ENCODE assay signal across 18 cellular contexts in genomic region chr3:9937839-9938238, GRCh38. TPM values are rescaled to one million over a fixed set of nuclear protein-coding genes. Genes with fewer than 3 reads are reported as not detected.
DNase-seq lines count a peak whose midpoint lies in the region; ATAC-seq, FAIRE-seq and TF ChIP-seq lines count a peak whose summit lies in the region.
"Had no signal": no experiment of that assay in that cellular context is flagged by ENCODE, and none has a peak within 500 bp of the region (broad histone marks: within the 10 kb centered on the region; RNA-seq: fewer than 3 reads in every experiment).

No MANE protein-coding gene starts in this region.

- H3K79me2 ChIP-seq in HepG2 (ENCODE audit: insufficient read depth, low read length), result peaks cover 20% of the 10 kb centered on the region

- in situ Hi-C loops in HepG2 (cut with HindIII; ENCODE audit: extremely low pct_ligation_motif_present, low pct_unique_long_range_greater_than_20kb), result no loop called here

- no peaks in the 10 kb centered on the region for H4K20me1 ChIP-seq in HepG2 (ENCODE audit: insufficient read depth, low read length)

- H3K36me3 Mint-ChIP-seq in T-helper 17 cell (ENCODE audit: low read depth) (peaks cover 4% of the 10 kb centered on the region), mesothelial cell of epicardium (peaks cover 26% of the 10 kb centered on the region)

- H2AFZ ChIP-seq in HepG2 (ENCODE audit: low read length), result no peak overlapping the region
- H2AFZ ChIP-seq: GM23248 had no signal

- H3K27me3 Mint-ChIP-seq in T-helper 17 cell, result no peaks in the 10 kb centered on the region
- no peaks in the 10 kb centered on the region for H3K27me3 Mint-ChIP-seq in mesothelial cell of epicardium (ENCODE audit: low read depth)
- H3K27me3 Mint-ChIP-seq: CD4-positive, alpha-beta memory T cell had no signal

- H3K9me3 ChIP-seq in HepG2 (ENCODE audit: low read length) (no peaks in the 10 kb centered on the region), right lobe of liver (no peaks in the 10 kb centered on the region), T-helper 17 cell (ENCODE audit: control insufficient read depth, low read length, poor library complexity, severe bottlenecking) (no peaks in the 10 kb centered on the region)

- DNase-seq in HepG2 (ENCODE audit: low spot score) (no peak), right lobe of liver (no peak), T-helper 17 cell (no peak), mesothelial cell of epicardium (ENCODE audit: low spot score in 2 of 2, unreplicated experiment in 2 of 2) (no peak), NCI-H2171 treated with DMSO at 0.1 percent for 48 hours (lab: John Stamatoyannopoulos, UW) (no peak), germinal center (ENCODE audit: low spot score) (no peak)
- DNase-seq: C1 segment of cervical spinal cord; CD4-positive, alpha-beta memory T cell; COR-L47; DMS153; DND-41; GM23248; H7; HCEC 1CT had no signal

- intact Hi-C loops in HepG2 (cut with micrococcal nuclease; ENCODE audit: unreplicated experiment) (no loop called here), right lobe of liver (cut with DNase I) (loop anchor here in 1 of 2 donors (10.0 kb wide), 1 partner anchor 287 kb away; no protein-coding TSS in a partner anchor)

- TF ChIP-seq POLR2A in HepG2 (IDR thresholded peaks at IDR 0.05; ENCODE audit: insufficient read depth in 1 of 2, low read depth in 2 of 2, low read length in 2 of 2), result no peak
- TF ChIP-seq POLR2A in right lobe of liver (IDR thresholded peaks at IDR 0.05), result no peak

- H3K4me3 ChIP-seq in HepG2 (replicated peaks in 1 of 3; ENCODE audit: insufficient read depth in 1 of 3, low read depth in 2 of 3, low read length in 3 of 3), result no peak overlapping the region
- H3K4me3 ChIP-seq in right lobe of liver, result no peak overlapping the region
- H3K4me3 ChIP-seq: GM12878, GM23248 had no signal

- TF ChIP-seq CTCF in HepG2 (CRISPR knock-in tag; IDR thresholded peaks at IDR 0.05), result no peak
- TF ChIP-seq CTCF in right lobe of liver (IDR thresholded peaks at IDR 0.05), result no peak
- TF ChIP-seq CTCF in mesothelial cell of epicardium (IDR thresholded peaks at IDR 0.05; ENCODE audit: unreplicated experiment), result no peak

- CTCF ChIA-PET in HepG2 (lab: Yijun Ruan, JAX; ENCODE audit: low intra/inter-chr PET ratio, low total read pairs), result no interaction called here

- H3K36me3 ChIP-seq in HepG2 (replicated peaks in 1 of 2; ENCODE audit: control insufficient read depth in 1 of 2, insufficient read depth in 2 of 2, low read length in 2 of 2) (peaks cover 4 to 23% of the 10 kb centered on the region in 2 experiments; a peak in 4 of 5 replicates), right lobe of liver (peaks cover 0 to 21% (median 0%) of the 10 kb centered on the region in 4 donors)

- no peak overlapping the region for H3K9ac ChIP-seq in HepG2 (ENCODE audit: insufficient read depth, low read depth, low read length)
- H3K9ac ChIP-seq: GM23248 had no signal

- H3K4me1 Mint-ChIP-seq in T-helper 17 cell (peaks cover 31% of the 10 kb centered on the region), mesothelial cell of epicardium (peaks cover 16% of the 10 kb centered on the region)

- H3K4me3 Mint-ChIP-seq in T-helper 17 cell, result no peak overlapping the region
- H3K4me3 Mint-ChIP-seq in mesothelial cell of epicardium, result no peak overlapping the region
- H3K4me3 Mint-ChIP-seq: CD4-positive, alpha-beta memory T cell had no signal

- no peak for FAIRE-seq in HepG2 (lab: Jason Lieb, UNC)
- FAIRE-seq: G401.6, GM12878, GM19239, H1 had no signal

- H3K9me3 Mint-ChIP-seq in mesothelial cell of epicardium, result no peaks in the 10 kb centered on the region
- H3K9me3 Mint-ChIP-seq: CD4-positive, alpha-beta memory T cell had no signal

- H3K27ac Mint-ChIP-seq in T-helper 17 cell (peak overlapping the region; percentile 8), mesothelial cell of epicardium (peak overlapping the region; percentile 30)

- peaks cover 39% of the 10 kb centered on the region for H3K4me1 ChIP-seq in HepG2 (ENCODE audit: insufficient read depth, low read length)
- peaks cover 0 to 22% (median 5%) of the 10 kb centered on the region in 4 donors for H3K4me1 ChIP-seq in right lobe of liver

- H3K27me3 ChIP-seq in HepG2 (ENCODE audit: control insufficient read depth in 1 of 2, insufficient read depth in 2 of 2, low read length in 2 of 2), result no peaks in the 10 kb centered on the region
- H3K27me3 ChIP-seq in right lobe of liver, result no peaks in the 10 kb centered on the region

- BruUV-seq in HepG2 (replicated peaks; lab: Mats Ljungman, UMichigan), result no TSS peak

- no peak for TF ChIP-seq RAD21 in HepG2 (CRISPR knock-in tag; IDR thresholded peaks at IDR 0.05)

- ATAC-seq in HepG2 (no peak), right lobe of liver (no peak), T-helper 17 cell (no peak)
- ATAC-seq: GM12878 had no signal

- TF ChIP-seq EP300 in HepG2 (IDR thresholded peaks at IDR 0.05; ENCODE audit: low read depth in 2 of 2, low read length in 2 of 2), result no peak
- TF ChIP-seq EP300 in HepG2 (CRISPR knock-in tag; IDR thresholded peaks at IDR 0.05; ENCODE audit: borderline replicate concordance), result no peak

- POLR2A ChIA-PET in HepG2 (lab: Yijun Ruan, JAX), result no interaction called here

- no peak overlapping the region for H3K4me2 ChIP-seq in HepG2 (ENCODE audit: low read depth, low read length)

- H3K27ac ChIP-seq in HepG2 (ENCODE audit: extremely low read length, insufficient read depth, low read length) (no peak overlapping the region), right lobe of liver (no peak overlapping the region)
- H3K27ac ChIP-seq: GM23248 had no signal

- 95% methylated on average over 6 of the region's 6 CpGs for WGBS in HepG2 (ENCODE audit: low lambda C conversion rate)
- WGBS in right lobe of liver (ENCODE audit: insufficient coverage, low coverage, low lambda C conversion rate, missing lambda C conversion rate), result 88% methylated on average over 6 of the region's 6 CpGs

RNA-seq across cellular contexts. Expression of gene CRELD1, which starts 4.2 kb away (rescaled TPM):
- total RNA-seq in HepG2 (2016; rRNA removed; fragmentation: Illumina TruSeq; extraction: Trizol) (12.0 and 27.1 TPM in 2 replicates), right lobe of liver (10 to 100 TPM; 22.4 to 43.5 (median 30.5) TPM), T-helper 17 cell (10 to 100 TPM; 15.5 to 20.0 TPM), mesothelial cell of epicardium (39.8 to 42.3 TPM (median 40.5 TPM) in 3 replicates)
- total RNA-seq in HepG2 (2016; cell fraction: cytosol; rRNA removed; fragmentation: Illumina TruSeq; extraction: Trizol; ENCODE audit: low read depth), result 5.5 and 6.3 TPM in 2 replicates
- 10.5 and 28.2 TPM in 2 replicates for total RNA-seq in HepG2 (2016; cell fraction: insoluble cytoplasmic fraction; rRNA removed; fragmentation: Illumina TruSeq; extraction: Trizol)
- total RNA-seq in HepG2 (2016; cell fraction: membrane; rRNA removed; fragmentation: Illumina TruSeq; extraction: Trizol), result 8.2 and 8.3 TPM in 2 replicates
- total RNA-seq in HepG2 (2016; cell fraction: nucleus; rRNA removed; fragmentation: Illumina TruSeq; extraction: Trizol), result 29.9 and 34.8 TPM in 2 replicates
- polyA plus RNA-seq in HepG2 (2011; rRNA removed), result 61.9 and 75.9 TPM in 2 replicates
- polyA plus RNA-seq in HepG2 (2011; cell fraction: cytosol; rRNA removed), result 73.8 and 82.2 TPM in 2 replicates
- polyA plus RNA-seq in HepG2 (2011; cell fraction: nucleus; rRNA removed), result 172 and 195 TPM in 2 replicates
- polyA plus RNA-seq in HepG2 (2012), result 41.6 and 60.4 TPM in 2 replicates
- 3.9 and 4.5 TPM in 2 replicates for polyA plus RNA-seq in HepG2 (2016; cell fraction: cytosol; fragmentation: Illumina TruSeq; extraction: Trizol; ENCODE audit: low read depth)
- 9.1 and 10.0 TPM in 2 replicates for polyA plus RNA-seq in HepG2 (2016; cell fraction: insoluble cytoplasmic fraction; fragmentation: Illumina TruSeq; extraction: Trizol; ENCODE audit: low read depth)
- 6.9 and 8.5 TPM in 2 replicates for polyA plus RNA-seq in HepG2 (2016; cell fraction: membrane; fragmentation: Illumina TruSeq; extraction: Trizol; ENCODE audit: low read depth)
- polyA plus RNA-seq in HepG2 (2016; cell fraction: nucleus; fragmentation: Illumina TruSeq; extraction: Trizol; ENCODE audit: insufficient read depth, low read depth), result 74.9 and 77.9 TPM in 2 replicates
- 9.2 and 39.2 TPM in 2 replicates for polyA minus RNA-seq in HepG2 (2011; rRNA and poly(A)+ RNA removed; ENCODE audit: low replicate concordance)
- 10.7 and 13.6 TPM in 2 replicates for polyA minus RNA-seq in HepG2 (2011; cell fraction: cytosol; rRNA and poly(A)+ RNA removed)
- polyA minus RNA-seq in HepG2 (2011; cell fraction: nucleus; rRNA and poly(A)+ RNA removed), result 19.3 and 20.9 TPM in 2 replicates

RNA-seq across cellular contexts. Expression of gene PRRT3, which starts 14.4 kb away (rescaled TPM):
- total RNA-seq in HepG2 (2016; rRNA removed; fragmentation: Illumina TruSeq; extraction: Trizol) (0.29 and 0.44 TPM in 2 replicates), right lobe of liver (under 1 TPM; 0.19 to 0.92 (median 0.35) TPM), T-helper 17 cell (1 to 10 TPM; 5.8 to 5.9 TPM), mesothelial cell of epicardium (8.2 to 9.2 TPM (median 8.3 TPM) in 3 replicates)
- total RNA-seq in HepG2 (2016; cell fraction: cytosol; rRNA removed; fragmentation: Illumina TruSeq; extraction: Trizol; ENCODE audit: low read depth), result 0.30 and 0.44 TPM in 2 replicates
- 0.19 and 0.37 TPM in 2 replicates for total RNA-seq in HepG2 (2016; cell fraction: insoluble cytoplasmic fraction; rRNA removed; fragmentation: Illumina TruSeq; extraction: Trizol)
- total RNA-seq in HepG2 (2016; cell fraction: membrane; rRNA removed; fragmentation: Illumina TruSeq; extraction: Trizol), result 0.37 and 0.41 TPM in 2 replicates
- 0.34 and 0.47 TPM in 2 replicates for total RNA-seq in HepG2 (2016; cell fraction: nucleus; rRNA removed; fragmentation: Illumina TruSeq; extraction: Trizol)
- 0.22 and 0.26 TPM in 2 replicates for polyA plus RNA-seq in HepG2 (2011; rRNA removed)
- polyA plus RNA-seq in HepG2 (2011; cell fraction: cytosol; rRNA removed), result 0.21 and 0.32 TPM in 2 replicates
- polyA plus RNA-seq in HepG2 (2011; cell fraction: nucleus; rRNA removed), result 0.61 and 0.68 TPM in 2 replicates
- polyA plus RNA-seq in HepG2 (2012), result 0.27 and 0.59 TPM in 2 replicates
- 0.18 and 0.20 TPM in 2 replicates for polyA plus RNA-seq in HepG2 (2016; cell fraction: cytosol; fragmentation: Illumina TruSeq; extraction: Trizol; ENCODE audit: low read depth)
- polyA plus RNA-seq in HepG2 (2016; cell fraction: insoluble cytoplasmic fraction; fragmentation: Illumina TruSeq; extraction: Trizol; ENCODE audit: low read depth), result 0.21 and 0.25 TPM in 2 replicates
- 0.25 and 0.29 TPM in 2 replicates for polyA plus RNA-seq in HepG2 (2016; cell fraction: membrane; fragmentation: Illumina TruSeq; extraction: Trizol; ENCODE audit: low read depth)
- polyA plus RNA-seq in HepG2 (2016; cell fraction: nucleus; fragmentation: Illumina TruSeq; extraction: Trizol; ENCODE audit: insufficient read depth, low read depth), result 0.30 and 0.43 TPM in 2 replicates
- 0.63 and 0.66 TPM in 2 replicates for polyA minus RNA-seq in HepG2 (2011; rRNA and poly(A)+ RNA removed; ENCODE audit: low replicate concordance)
- polyA minus RNA-seq in HepG2 (2011; cell fraction: cytosol; rRNA and poly(A)+ RNA removed), result 0.18 and 0.30 TPM in 2 replicates
- 0.75 and 0.90 TPM in 2 replicates for polyA minus RNA-seq in HepG2 (2011; cell fraction: nucleus; rRNA and poly(A)+ RNA removed)

RNA-seq across cellular contexts. Expression of gene IL17RC, which starts 20.9 kb away (rescaled TPM):
- total RNA-seq in HepG2 (2016; rRNA removed; fragmentation: Illumina TruSeq; extraction: Trizol) (10.7 and 20.7 TPM in 2 replicates), right lobe of liver (10 to 100 TPM; 19.5 to 53.4 (median 40.1) TPM), T-helper 17 cell (under 1 TPM; 0.47 to 0.92 TPM), mesothelial cell of epicardium (28.8 to 30.2 TPM (median 29.6 TPM) in 3 replicates)
- 5.7 and 7.7 TPM in 2 replicates for total RNA-seq in HepG2 (2016; cell fraction: cytosol; rRNA removed; fragmentation: Illumina TruSeq; extraction: Trizol; ENCODE audit: low read depth)
- 8.6 and 18.1 TPM in 2 replicates for total RNA-seq in HepG2 (2016; cell fraction: insoluble cytoplasmic fraction; rRNA removed; fragmentation: Illumina TruSeq; extraction: Trizol)
- total RNA-seq in HepG2 (2016; cell fraction: membrane; rRNA removed; fragmentation: Illumina TruSeq; extraction: Trizol), result 11.4 and 12.8 TPM in 2 replicates
- 21.6 and 25.0 TPM in 2 replicates for total RNA-seq in HepG2 (2016; cell fraction: nucleus; rRNA removed; fragmentation: Illumina TruSeq; extraction: Trizol)
- 24.0 and 31.7 TPM in 2 replicates for polyA plus RNA-seq in HepG2 (2011; rRNA removed)
- polyA plus RNA-seq in HepG2 (2011; cell fraction: cytosol; rRNA removed), result 13.6 and 19.2 TPM in 2 replicates
- polyA plus RNA-seq in HepG2 (2011; cell fraction: nucleus; rRNA removed), result 108 and 112 TPM in 2 replicates
- 13.5 and 15.0 TPM in 2 replicates for polyA plus RNA-seq in HepG2 (2012)
- 4.6 and 5.5 TPM in 2 replicates for polyA plus RNA-seq in HepG2 (2016; cell fraction: cytosol; fragmentation: Illumina TruSeq; extraction: Trizol; ENCODE audit: low read depth)
- 7.3 and 9.2 TPM in 2 replicates for polyA plus RNA-seq in HepG2 (2016; cell fraction: insoluble cytoplasmic fraction; fragmentation: Illumina TruSeq; extraction: Trizol; ENCODE audit: low read depth)
- 9.4 and 10.5 TPM in 2 replicates for polyA plus RNA-seq in HepG2 (2016; cell fraction: membrane; fragmentation: Illumina TruSeq; extraction: Trizol; ENCODE audit: low read depth)
- polyA plus RNA-seq in HepG2 (2016; cell fraction: nucleus; fragmentation: Illumina TruSeq; extraction: Trizol; ENCODE audit: insufficient read depth, low read depth), result 42.0 and 44.2 TPM in 2 replicates
- 31.2 and 33.6 TPM in 2 replicates for polyA minus RNA-seq in HepG2 (2011; rRNA and poly(A)+ RNA removed; ENCODE audit: low replicate concordance)
- polyA minus RNA-seq in HepG2 (2011; cell fraction: cytosol; rRNA and poly(A)+ RNA removed), result 11.5 and 11.9 TPM in 2 replicates
- 21.0 and 29.7 TPM in 2 replicates for polyA minus RNA-seq in HepG2 (2011; cell fraction: nucleus; rRNA and poly(A)+ RNA removed)

RNA-seq across cellular contexts. Expression of gene IL17RE, which starts 35.2 kb away (rescaled TPM):
- 6.7 and 14.5 TPM in 2 replicates for total RNA-seq in HepG2 (2016; rRNA removed; fragmentation: Illumina TruSeq; extraction: Trizol)
- 2.7 and 3.5 TPM in 2 replicates for total RNA-seq in HepG2 (2016; cell fraction: cytosol; rRNA removed; fragmentation: Illumina TruSeq; extraction: Trizol; ENCODE audit: low read depth)
- 6.0 and 11.8 TPM in 2 replicates for total RNA-seq in HepG2 (2016; cell fraction: insoluble cytoplasmic fraction; rRNA removed; fragmentation: Illumina TruSeq; extraction: Trizol)
- 4.7 and 5.3 TPM in 2 replicates for total RNA-seq in HepG2 (2016; cell fraction: membrane; rRNA removed; fragmentation: Illumina TruSeq; extraction: Trizol)
- total RNA-seq in HepG2 (2016; cell fraction: nucleus; rRNA removed; fragmentation: Illumina TruSeq; extraction: Trizol), result 15.9 and 16.0 TPM in 2 replicates
- polyA plus RNA-seq in HepG2 (2011; rRNA removed), result 24.1 and 36.3 TPM in 2 replicates
- 12.1 and 13.8 TPM in 2 replicates for polyA plus RNA-seq in HepG2 (2011; cell fraction: cytosol; rRNA removed)
- 99.7 and 101 TPM in 2 replicates for polyA plus RNA-seq in HepG2 (2011; cell fraction: nucleus; rRNA removed)
- 13.7 and 18.1 TPM in 2 replicates for polyA plus RNA-seq in HepG2 (2012)
- 2.0 and 2.3 TPM in 2 replicates for polyA plus RNA-seq in HepG2 (2016; cell fraction: cytosol; fragmentation: Illumina TruSeq; extraction: Trizol; ENCODE audit: low read depth)
- 7.0 and 8.1 TPM in 2 replicates for polyA plus RNA-seq in HepG2 (2016; cell fraction: insoluble cytoplasmic fraction; fragmentation: Illumina TruSeq; extraction: Trizol; ENCODE audit: low read depth)
- polyA plus RNA-seq in HepG2 (2016; cell fraction: membrane; fragmentation: Illumina TruSeq; extraction: Trizol; ENCODE audit: low read depth), result 3.3 and 3.7 TPM in 2 replicates
- polyA plus RNA-seq in HepG2 (2016; cell fraction: nucleus; fragmentation: Illumina TruSeq; extraction: Trizol; ENCODE audit: insufficient read depth, low read depth), result 31.0 and 39.3 TPM in 2 replicates
- polyA minus RNA-seq in HepG2 (2011; rRNA and poly(A)+ RNA removed; ENCODE audit: low replicate concordance), result 2.4 and 35.1 TPM in 2 replicates
- polyA minus RNA-seq in HepG2 (2011; cell fraction: cytosol; rRNA and poly(A)+ RNA removed), result 6.0 and 7.9 TPM in 2 replicates
- 22.7 and 33.4 TPM in 2 replicates for polyA minus RNA-seq in HepG2 (2011; cell fraction: nucleus; rRNA and poly(A)+ RNA removed)
- total RNA-seq in right lobe of liver, result 1 to 10 TPM; 1.1 to 4.6 (median 2.2) TPM
- total RNA-seq in T-helper 17 cell, result 10 to 100 TPM; 10.1 to 12.4 TPM
- 22.1 to 24.1 TPM (median 23.6 TPM) in 3 replicates for total RNA-seq in mesothelial cell of epicardium

RNA-seq across cellular contexts. Expression of gene JAGN1, which starts 47.4 kb away (rescaled TPM):
- total RNA-seq in HepG2 (2016; rRNA removed; fragmentation: Illumina TruSeq; extraction: Trizol), result 40.9 and 50.9 TPM in 2 replicates
- total RNA-seq in HepG2 (2016; cell fraction: cytosol; rRNA removed; fragmentation: Illumina TruSeq; extraction: Trizol; ENCODE audit: low read depth), result 30.5 and 31.6 TPM in 2 replicates
- total RNA-seq in HepG2 (2016; cell fraction: insoluble cytoplasmic fraction; rRNA removed; fragmentation: Illumina TruSeq; extraction: Trizol), result 39.2 and 48.3 TPM in 2 replicates
- total RNA-seq in HepG2 (2016; cell fraction: membrane; rRNA removed; fragmentation: Illumina TruSeq; extraction: Trizol), result 58.9 and 62.5 TPM in 2 replicates
- total RNA-seq in HepG2 (2016; cell fraction: nucleus; rRNA removed; fragmentation: Illumina TruSeq; extraction: Trizol), result 26.1 and 35.8 TPM in 2 replicates
- polyA plus RNA-seq in HepG2 (2011; rRNA removed), result 49.9 and 59.1 TPM in 2 replicates
- polyA plus RNA-seq in HepG2 (2011; cell fraction: cytosol; rRNA removed), result 62.8 and 77.2 TPM in 2 replicates
- 15.6 and 21.2 TPM in 2 replicates for polyA plus RNA-seq in HepG2 (2011; cell fraction: nucleus; rRNA removed)
- polyA plus RNA-seq in HepG2 (2012), result 51.5 and 51.6 TPM in 2 replicates
- polyA plus RNA-seq in HepG2 (2016; cell fraction: cytosol; fragmentation: Illumina TruSeq; extraction: Trizol; ENCODE audit: low read depth), result 34.8 and 36.6 TPM in 2 replicates
- polyA plus RNA-seq in HepG2 (2016; cell fraction: insoluble cytoplasmic fraction; fragmentation: Illumina TruSeq; extraction: Trizol; ENCODE audit: low read depth), result 49.7 and 50.5 TPM in 2 replicates
- 63.1 and 68.7 TPM in 2 replicates for polyA plus RNA-seq in HepG2 (2016; cell fraction: membrane; fragmentation: Illumina TruSeq; extraction: Trizol; ENCODE audit: low read depth)
- polyA plus RNA-seq in HepG2 (2016; cell fraction: nucleus; fragmentation: Illumina TruSeq; extraction: Trizol; ENCODE audit: insufficient read depth, low read depth), result 55.7 and 65.1 TPM in 2 replicates
- 106 and 114 TPM in 2 replicates for polyA minus RNA-seq in HepG2 (2011; rRNA and poly(A)+ RNA removed; ENCODE audit: low replicate concordance)
- 28.1 and 40.9 TPM in 2 replicates for polyA minus RNA-seq in HepG2 (2011; cell fraction: cytosol; rRNA and poly(A)+ RNA removed)
- polyA minus RNA-seq in HepG2 (2011; cell fraction: nucleus; rRNA and poly(A)+ RNA removed), result 16.2 and 24.0 TPM in 2 replicates
- total RNA-seq in right lobe of liver, result 10 to 100 TPM; 20.5 to 40.6 (median 26.5) TPM
- total RNA-seq in T-helper 17 cell, result 10 to 100 TPM; 15.4 to 17.8 TPM
- total RNA-seq in mesothelial cell of epicardium, result 32.1 to 34.8 TPM (median 32.3 TPM) in 3 replicates
